Comparison of ENCODE assay signal across 9 cellular contexts in genomic region chr2:207505728-207506127, GRCh38. TPM values are rescaled to one million over a fixed set of nuclear protein-coding genes. Genes with fewer than 3 reads are reported as not detected.
DNase-seq lines count a peak whose midpoint lies in the region; ATAC-seq and TF ChIP-seq lines count a peak whose summit lies in the region.
"Had no signal": no experiment of that assay in that cellular context is flagged by ENCODE, and none has a peak within 500 bp of the region (broad histone marks: within the 10 kb centered on the region; RNA-seq: fewer than 3 reads in every experiment).

No MANE protein-coding gene starts in this region.

- H3K27ac Mint-ChIP-seq in mesothelial cell of epicardium = peak overlapping the region; percentile 45

- peaks cover 0 to 18% of the 10 kb centered on the region in 2 donors for H3K4me1 ChIP-seq in ascending aorta

- CTCF ChIA-PET in GM10248 (lab: Yijun Ruan, JAX) = interaction anchor here (1.2 to 4.8 kb wide), 4 partner anchors 13 to 22 kb away, joined by 3 to 28 read pairs (median 14); no protein-coding TSS in a partner anchor

- H3K9me3 Mint-ChIP-seq in mesothelial cell of epicardium = peaks cover 4% of the 10 kb centered on the region

- H3K36me3 Mint-ChIP-seq in mesothelial cell of epicardium = no peaks in the 10 kb centered on the region

- H3K36me3 ChIP-seq in ascending aorta = no peaks in the 10 kb centered on the region

- peaks cover 8% of the 10 kb centered on the region for H3K27me3 Mint-ChIP-seq in mesothelial cell of epicardium (ENCODE audit: low read depth)

- no peak for ATAC-seq in HG02852 (IDR thresholded peaks at IDR 0.05; ENCODE audit: unreplicated experiment)
- no peak for ATAC-seq in GM18498 (IDR thresholded peaks at IDR 0.05; ENCODE audit: unreplicated experiment)

- no peak overlapping the region for H3K4me3 Mint-ChIP-seq in mesothelial cell of epicardium

- H3K9me3 ChIP-seq in ascending aorta = no peaks in the 10 kb centered on the region

- POLR2A ChIA-PET in GM10248 (lab: Yijun Ruan, JAX) = interaction anchor here (1.0 kb wide), 1 partner anchor 25 kb away, joined by 3 read pairs; no protein-coding TSS in a partner anchor

- H3K4me1 Mint-ChIP-seq in mesothelial cell of epicardium = peaks cover 27% of the 10 kb centered on the region

- DNase-seq in AG20443 (ENCODE audit: low spot score) (peak; percentile 71), LHCN-M2 (ENCODE audit: low read depth) (peak; percentile 93), ascending aorta (ENCODE audit: low spot score in 2 of 2) (no peak), mesothelial cell of epicardium (ENCODE audit: low spot score in 2 of 2, unreplicated experiment in 2 of 2) (no peak), GM10248 (ENCODE audit: extremely low spot score) (no peak), lower leg skin (ENCODE audit: low spot score in 2 of 2) (no peak)
- DNase-seq: T-helper 9 cell had no signal

- no peak for TF ChIP-seq POLR2A in lower leg skin (IDR thresholded peaks at IDR 0.05)

- TF ChIP-seq CTCF in ascending aorta (IDR thresholded peaks at IDR 0.05) (no peak), mesothelial cell of epicardium (IDR thresholded peaks at IDR 0.05; ENCODE audit: unreplicated experiment) (no peak), GM10248 (IDR thresholded peaks at IDR 0.05; ENCODE audit: control extremely low read depth, extremely low read depth, low read depth, missing control alignments) (no peak), lower leg skin (IDR thresholded peaks at IDR 0.05) (no peak)

- peak overlapping the region; percentile 64 to 85 for H3K27ac ChIP-seq in ascending aorta

- H3K4me3 ChIP-seq in ascending aorta = no peak overlapping the region
- no peak overlapping the region for H3K4me3 ChIP-seq in lower leg skin (ENCODE audit: low read depth, poor library complexity, severe bottlenecking)

- WGBS in lower leg skin, 2 donors = 4 to 13% methylated on average over 1 of the region's 1 CpG

- intact Hi-C loops in ascending aorta (cut with DNase I) = loop anchor here (1.0 kb wide), 1 partner anchor 24 kb away; the partner anchor contains the start of gene CREB1
- intact Hi-C loops in lower leg skin (cut with DNase I; ENCODE audit: low total_unique reads) = no loop called here

- no peaks in the 10 kb centered on the region for H3K27me3 ChIP-seq in ascending aorta

RNA-seq across cellular contexts. Expression of gene CREB1, which starts 24.0 kb away (rescaled TPM):
- total RNA-seq in LHCN-M2 (2014; rRNA removed) (23.1 and 37.2 TPM in 2 replicates), ascending aorta (12.8 TPM), mesothelial cell of epicardium (88.9 to 111 TPM (median 97.0 TPM) in 3 replicates), lower leg skin (10 to 100 TPM; 31.9 to 73.0 (median 46.9) TPM)
- 16.0 TPM for polyA plus RNA-seq in LHCN-M2 (2012)

Comparison
In these comparisons a context has a peak if more than half of its experiments do, and no peak if none do; other contexts are left out.
1. DNase-seq: peak in AG20443 (single experiment) and LHCN-M2 (single experiment); none in ascending aorta (0 of 2), mesothelial cell of epicardium (0 of 2), GM10248 (single experiment) and lower leg skin (0 of 2).